In genomic region chr2:110876167-110876999, GRCh38 we compare ENCODE assay signal across 1 cellular context.
TF ChIP-seq lines count a peak whose summit lies in the region.

No MANE protein-coding gene starts in this region.

TF ChIP-seq in A549, 52 proteins besides CTCF, POLR2A, EP300 and RAD21 (continued from another document):
- TF ChIP-seq HOXB5 (CRISPR knock-in tag; IDR thresholded peaks at IDR 0.05) (no peak), POLR2AphosphoS2 (conservative IDR thresholded peaks at IDR 0.05; ENCODE audit: low read length) (no peak), REST (IDR thresholded peaks at IDR 0.05) (no peak), ZC3H11A (IDR thresholded peaks at IDR 0.05) (no peak), HMGXB4 (CRISPR knock-in tag; IDR thresholded peaks at IDR 0.05; ENCODE audit: borderline replicate concordance) (no peak), TFCP2L1 (CRISPR knock-in tag; IDR thresholded peaks at IDR 0.05) (no peak), FOSL2 (IDR thresholded peaks at IDR 0.05) (no peak), FOSL2 (CRISPR knock-in tag; IDR thresholded peaks at IDR 0.05) (no peak), RNF2 (IDR thresholded peaks at IDR 0.05; ENCODE audit: borderline replicate concordance, low read depth) (no peak), SREBF2 (IDR thresholded peaks at IDR 0.05) (no peak), GATA3 (IDR thresholded peaks at IDR 0.05; ENCODE audit: borderline replicate concordance) (no peak), FOXS1 (CRISPR knock-in tag; IDR thresholded peaks at IDR 0.05) (no peak), E2F6 (IDR thresholded peaks at IDR 0.05; ENCODE audit: borderline replicate concordance, low read depth) (no peak)
